In genomic region chrX:3520458-3520857, GRCh38 we compare ENCODE assay signal across 24 cellular contexts.
DNase-seq lines count a peak whose midpoint lies in the region; ATAC-seq and TF ChIP-seq lines count a peak whose summit lies in the region.
"Had no signal": no experiment of that assay in that cellular context is flagged by ENCODE, and none has a peak within 500 bp of the region (broad histone marks: within the 10 kb centered on the region; RNA-seq: fewer than 3 reads in every experiment).

No MANE protein-coding gene starts in this region.

- intact Hi-C loops in natural killer cell (cut with micrococcal nuclease) = no loop called here

- H3K4me3 ChIP-seq in AG10803 (ENCODE audit: low read length) (no peak overlapping the region), fibroblast of mammary gland (ENCODE audit: control insufficient read depth, low read depth, low read length) (no peak overlapping the region)
- H3K4me3 ChIP-seq: GM23338, HAP-1, SJSA1 had no signal

- H3K27me3 Mint-ChIP-seq in osteocyte (ENCODE audit: unreplicated experiment) (no peaks in the 10 kb centered on the region), natural killer cell (ENCODE audit: low read depth in 2 of 2) (no peaks in the 10 kb centered on the region)
- H3K27me3 Mint-ChIP-seq: CD4-positive, CD25-positive, alpha-beta regulatory T cell had no signal

- DNase-seq in AG10803 (ENCODE audit: low read depth) = peak; percentile 52
- DNase-seq in LHCN-M2 (ENCODE audit: low read depth) = peak; percentile 46
- peak; percentile 75 for DNase-seq in fibroblast of mammary gland (ENCODE audit: low read depth)
- DNase-seq in osteocyte (ENCODE audit: extremely low spot score, unreplicated experiment) = no peak
- no peak for DNase-seq in natural killer cell
- no peak for DNase-seq in NCI-H345 (lab: John Stamatoyannopoulos, UW)
- DNase-seq in stimulated activated CD4-positive, alpha-beta T cell treated with anti-CD3 and anti-CD28 coated beads, Interleukin-2, amount 100 ng/mL, for 24 hours = no peak
- no peak for DNase-seq in COLO829 (ENCODE audit: low spot score)
- DNase-seq: CD4-positive, CD25-positive, alpha-beta regulatory T cell; COR-L47; DMS79; KBM-7; MV-4-11; NCI-H1694; NCI-H2081; NCI-H2171 treated with DMSO at 0.1 percent for 48 hours; NCI-H446; NCI-H526; OCI-M1 had no signal

- H3K27ac Mint-ChIP-seq in osteocyte (ENCODE audit: unreplicated experiment) (no peak overlapping the region), natural killer cell (no peak overlapping the region)
- H3K27ac Mint-ChIP-seq: CD4-positive, CD25-positive, alpha-beta regulatory T cell; GM23338 had no signal

- H3K4me3 Mint-ChIP-seq in osteocyte (ENCODE audit: unreplicated experiment) (peak overlapping the region; percentile 56), natural killer cell (no peak overlapping the region)
- H3K4me3 Mint-ChIP-seq: CD4-positive, CD25-positive, alpha-beta regulatory T cell; GM23338 had no signal

- no peaks in the 10 kb centered on the region for H3K9me3 Mint-ChIP-seq in osteocyte (ENCODE audit: unreplicated experiment)
- H3K9me3 Mint-ChIP-seq in natural killer cell = no peaks in the 10 kb centered on the region
- H3K9me3 Mint-ChIP-seq: GM23338 had no signal

- H3K36me3 Mint-ChIP-seq in osteocyte (ENCODE audit: unreplicated experiment) (no peaks in the 10 kb centered on the region), natural killer cell (no peaks in the 10 kb centered on the region)
- H3K36me3 Mint-ChIP-seq: CD4-positive, CD25-positive, alpha-beta regulatory T cell had no signal

- peaks cover 32% of the 10 kb centered on the region for H3K4me1 Mint-ChIP-seq in osteocyte (ENCODE audit: unreplicated experiment)
- no peaks in the 10 kb centered on the region for H3K4me1 Mint-ChIP-seq in natural killer cell
- H3K4me1 Mint-ChIP-seq: CD4-positive, CD25-positive, alpha-beta regulatory T cell; GM23338 had no signal

- TF ChIP-seq CTCF in AG10803 (conservative IDR thresholded peaks at IDR 0.05; ENCODE audit: low read length) = no peak
- no peak for TF ChIP-seq CTCF in fibroblast of mammary gland (conservative IDR thresholded peaks at IDR 0.05; ENCODE audit: control insufficient read depth, insufficient read depth, low read depth, low read length)
- TF ChIP-seq CTCF in osteocyte (IDR thresholded peaks at IDR 0.05) = no peak
- TF ChIP-seq CTCF in natural killer cell (IDR thresholded peaks at IDR 0.05) = no peak

- no peak for ATAC-seq in natural killer cell
- ATAC-seq: GM23338, HepG2, Right ventricle myocardium inferior had no signal

Comparison
In these comparisons a context has a peak if more than half of its experiments do, and no peak if none do; other contexts are left out.
1. DNase-seq: peak in AG10803 (single experiment), LHCN-M2 (single experiment) and fibroblast of mammary gland (single experiment); none in osteocyte (single experiment), natural killer cell (single experiment), NCI-H345 (single experiment), stimulated activated CD4-positive, alpha-beta T cell treated with anti-CD3 and anti-CD28 coated beads, Interleukin-2, amount 100 ng/mL, for 24 hours (0 of 2) and COLO829 (single experiment).